Comparison of ENCODE assay signal across 2 cellular contexts in genomic region chr17:17836818-17837379, GRCh38.
TF ChIP-seq lines count a peak whose summit lies in the region.

TSS of gene SREBF1 (minus strand) at chr17:17836986. CDS start at chr17:17836817, 169 bp downstream.

TF ChIP-seq in GM23338, 12 proteins besides CTCF, POLR2A, EP300 and RAD21:
- TF ChIP-seq STAT1 (IDR thresholded peaks at IDR 0.05; ENCODE audit: unreplicated experiment): no peak
- TF ChIP-seq REST (IDR thresholded peaks at IDR 0.05; ENCODE audit: unreplicated experiment): no peak
- TF ChIP-seq ZNF331 (CRISPR knock-in tag; IDR thresholded peaks at IDR 0.05; ENCODE audit: low read depth): peak; percentile 71
- TF ChIP-seq JUNB (IDR thresholded peaks at IDR 0.05; ENCODE audit: unreplicated experiment): no peak

TF ChIP-seq in H1, 55 proteins besides CTCF, POLR2A, EP300 and RAD21:
- TF ChIP-seq POLR2AphosphoS5 (IDR thresholded peaks at IDR 0.05; ENCODE audit: low read depth, low read length): 0 out of 2 replicates have a peak, but pooled peaks have one; percentile 19
- peak; percentile 83 for TF ChIP-seq TAF7 (optimal IDR thresholded peaks at IDR 0.05; ENCODE audit: borderline replicate concordance, low read depth, low read length)
- TF ChIP-seq SP1 (IDR thresholded peaks at IDR 0.05; ENCODE audit: low read depth, low read length): peak; percentile 55; the same call in 1 of the 2 replicates
- no peak for TF ChIP-seq JUN (IDR thresholded peaks at IDR 0.05; ENCODE audit: low read depth, low read length)
- no peak for TF ChIP-seq SUZ12 (IDR thresholded peaks at IDR 0.05; ENCODE audit: low read length)
- TF ChIP-seq SIN3A (conservative IDR thresholded peaks at IDR 0.05 in 1 of 2, IDR thresholded peaks at IDR 0.05 in 1 of 2; ENCODE audit: low read depth in 1 of 2, low read length in 2 of 2): no peak
- TF ChIP-seq JUND (IDR thresholded peaks at IDR 0.05; ENCODE audit: low read length): no peak
- 0 out of 2 replicates have a peak, but pooled peaks have one; percentile 13 for TF ChIP-seq CREB1 (IDR thresholded peaks at IDR 0.05)
- TF ChIP-seq CBX5 (IDR thresholded peaks at IDR 0.05; ENCODE audit: low read depth, low read length): no peak
- TF ChIP-seq TAF1 (IDR thresholded peaks at IDR 0.05; ENCODE audit: low read depth, low read length): peak; percentile 32; the same call in 1 of the 2 replicates
- TF ChIP-seq YY1 (IDR thresholded peaks at IDR 0.05; ENCODE audit: low read depth, low read length): peak; percentile 60; the same call in 1 of the 2 replicates
